Comparison of ENCODE assay signal across 12 cellular contexts in genomic region chr15:40549894-40550293, GRCh38. TPM values are rescaled to one million over a fixed set of nuclear protein-coding genes. Genes with fewer than 3 reads are reported as not detected.
DNase-seq lines count a peak whose midpoint lies in the region; ATAC-seq lines count a peak whose summit lies in the region.
"Had no signal": no experiment of that assay in that cellular context is flagged by ENCODE, and none has a peak within 500 bp of the region (broad histone marks: within the 10 kb centered on the region; RNA-seq: fewer than 3 reads in every experiment).

No MANE protein-coding gene starts in this region.

- H3K36me3 Mint-ChIP-seq in stimulated activated naive CD8-positive, alpha-beta T cell treated with anti-CD3 and anti-CD28 coated beads, Interleukin-15, Interleukin-2, amounts not matched to agents 100 ng/mL and 50 ng/mL, for 24 hours (ENCODE audit: low read depth) = peaks cover 57% of the 10 kb centered on the region
- H3K36me3 Mint-ChIP-seq in activated T-helper 1 cell treated with anti-CD3 and anti-CD28 coated beads, Interleukin-12 subunit alpha, Interleukin-12 subunit beta, Interleukin-2, Interleukin-4 antibody, amounts not matched to agents 30 ng/mL and 10 ng/mL and 1 ng/mL, durations not matched to agents 14 hours and 24 hours and 36 hours (ENCODE audit: low read depth) = peaks cover 15% of the 10 kb centered on the region

- DNase-seq in stimulated activated naive CD8-positive, alpha-beta T cell treated with anti-CD3 and anti-CD28 coated beads, Interleukin-15, Interleukin-2, amounts not matched to agents 100 U/mL and 50 U/mL, for 24 hours = no peak
- DNase-seq in NCI-H2029 treated with DMSO at 0.1 percent for 48 hours (lab: John Stamatoyannopoulos, UW) (peak; percentile 11), left ventricle myocardium superior (peak; percentile 92), KBM-7 (no peak), ureter (ENCODE audit: low spot score) (no peak)
- DNase-seq in activated T-helper 1 cell treated with anti-CD3 and anti-CD28 coated beads, Interleukin-12 subunit alpha, Interleukin-12 subunit beta, Interleukin-2, Interleukin-4 antibody, amounts not matched to agents 30 ng/mL and 10 ng/mL and 1 ng/mL, durations not matched to agents 14 hours and 24 hours and 36 hours (ENCODE audit: low spot score) = no peak
- DNase-seq: activated naive CD4-positive, alpha-beta T cell treated with Interleukin-2 at 50 U/mL for 16 hours; effector CD8-positive, alpha-beta T cell; sigmoid colon; stimulated activated CD4-positive, alpha-beta T cell treated with anti-CD3 and anti-CD28 coated beads, Interleukin-4, amount 100 ng/mL, for 24 hours had no signal

- H3K27ac Mint-ChIP-seq in stimulated activated naive CD8-positive, alpha-beta T cell treated with anti-CD3 and anti-CD28 coated beads, Interleukin-15, Interleukin-2, amounts not matched to agents 100 ng/mL and 50 ng/mL, for 24 hours = no peak overlapping the region
- no peak overlapping the region for H3K27ac Mint-ChIP-seq in activated T-helper 1 cell treated with anti-CD3 and anti-CD28 coated beads, Interleukin-12 subunit alpha, Interleukin-12 subunit beta, Interleukin-2, Interleukin-4 antibody, amounts not matched to agents 30 ng/mL and 10 ng/mL and 1 ng/mL, durations not matched to agents 14 hours and 24 hours and 36 hours

- H3K4me1 Mint-ChIP-seq in stimulated activated naive CD8-positive, alpha-beta T cell treated with anti-CD3 and anti-CD28 coated beads, Interleukin-15, Interleukin-2, amounts not matched to agents 100 ng/mL and 50 ng/mL, for 24 hours (ENCODE audit: low read depth) = peaks cover 18% of the 10 kb centered on the region
- no peaks in the 10 kb centered on the region for H3K4me1 Mint-ChIP-seq in activated T-helper 1 cell treated with anti-CD3 and anti-CD28 coated beads, Interleukin-12 subunit alpha, Interleukin-12 subunit beta, Interleukin-2, Interleukin-4 antibody, amounts not matched to agents 30 ng/mL and 10 ng/mL and 1 ng/mL, durations not matched to agents 14 hours and 24 hours and 36 hours (ENCODE audit: low read depth)

- no peaks in the 10 kb centered on the region for H3K27me3 Mint-ChIP-seq in stimulated activated naive CD8-positive, alpha-beta T cell treated with anti-CD3 and anti-CD28 coated beads, Interleukin-15, Interleukin-2, amounts not matched to agents 100 ng/mL and 50 ng/mL, for 24 hours
- H3K27me3 Mint-ChIP-seq in activated T-helper 1 cell treated with anti-CD3 and anti-CD28 coated beads, Interleukin-12 subunit alpha, Interleukin-12 subunit beta, Interleukin-2, Interleukin-4 antibody, amounts not matched to agents 30 ng/mL and 10 ng/mL and 1 ng/mL, durations not matched to agents 14 hours and 24 hours and 36 hours (ENCODE audit: insufficient read depth) = no peaks in the 10 kb centered on the region

- in situ Hi-C loops in KBM-7 (cut with MboI; ENCODE audit: low pct_unique_long_range_greater_than_20kb, low sequenced_read_pairs) = no loop called here

- intact Hi-C loops in left ventricle myocardium superior (cut with micrococcal nuclease) = no loop called here
- intact Hi-C loops in activated T-helper 1 cell treated with anti-CD3 and anti-CD28 coated beads, Interleukin-12 subunit alpha, Interleukin-12 subunit beta, Interleukin-2, Interleukin-4 antibody, amounts not matched to agents 30 ng/mL and 10 ng/mL and 1 ng/mL, durations not matched to agents 14 hours and 24 hours and 36 hours (cut with micrococcal nuclease) = no loop called here

- peak overlapping the region; percentile 2 for H3K4me3 Mint-ChIP-seq in stimulated activated naive CD8-positive, alpha-beta T cell treated with anti-CD3 and anti-CD28 coated beads, Interleukin-15, Interleukin-2, amounts not matched to agents 100 ng/mL and 50 ng/mL, for 24 hours
- H3K4me3 Mint-ChIP-seq in activated T-helper 1 cell treated with anti-CD3 and anti-CD28 coated beads, Interleukin-12 subunit alpha, Interleukin-12 subunit beta, Interleukin-2, Interleukin-4 antibody, amounts not matched to agents 30 ng/mL and 10 ng/mL and 1 ng/mL, durations not matched to agents 14 hours and 24 hours and 36 hours = no peak overlapping the region

- no peaks in the 10 kb centered on the region for H3K9me3 Mint-ChIP-seq in stimulated activated naive CD8-positive, alpha-beta T cell treated with anti-CD3 and anti-CD28 coated beads, Interleukin-15, Interleukin-2, amounts not matched to agents 100 ng/mL and 50 ng/mL, for 24 hours
- H3K9me3 Mint-ChIP-seq in activated T-helper 1 cell treated with anti-CD3 and anti-CD28 coated beads, Interleukin-12 subunit alpha, Interleukin-12 subunit beta, Interleukin-2, Interleukin-4 antibody, amounts not matched to agents 30 ng/mL and 10 ng/mL and 1 ng/mL, durations not matched to agents 14 hours and 24 hours and 36 hours = no peaks in the 10 kb centered on the region

- ATAC-seq in stimulated activated naive CD8-positive, alpha-beta T cell treated with anti-CD3 and anti-CD28 coated beads, Interleukin-15, Interleukin-2, amounts not matched to agents 100 U/mL and 50 U/mL, for 24 hours = no peak
- ATAC-seq in left ventricle myocardium superior (peak; percentile 95), HG02571 (IDR thresholded peaks at IDR 0.05; ENCODE audit: unreplicated experiment) (no peak)

RNA-seq across cellular contexts. Expression of gene CCDC32, which starts 14.9 kb away (rescaled TPM):
- total RNA-seq in left ventricle myocardium superior (17.5 TPM), ureter (28.9 TPM)
- 28.4 and 36.9 TPM in 2 replicates for total RNA-seq in activated T-helper 1 cell treated with anti-CD3 and anti-CD28 coated beads, Interleukin-12 subunit alpha, Interleukin-12 subunit beta, Interleukin-2, Interleukin-4 antibody, amounts not matched to agents 30 ng/mL and 10 ng/mL and 1 ng/mL, durations not matched to agents 14 hours and 24 hours and 36 hours

RNA-seq across cellular contexts. Expression of gene RPUSD2, which starts 19.2 kb away (rescaled TPM):
- total RNA-seq in left ventricle myocardium superior (11.4 TPM), ureter (8.4 TPM)
- total RNA-seq in activated T-helper 1 cell treated with anti-CD3 and anti-CD28 coated beads, Interleukin-12 subunit alpha, Interleukin-12 subunit beta, Interleukin-2, Interleukin-4 antibody, amounts not matched to agents 30 ng/mL and 10 ng/mL and 1 ng/mL, durations not matched to agents 14 hours and 24 hours and 36 hours = 19.5 and 22.6 TPM in 2 replicates

RNA-seq across cellular contexts. Expression of gene KNL1, which starts 44.2 kb away (rescaled TPM):
- total RNA-seq in left ventricle myocardium superior (0.89 TPM), ureter (1.2 TPM)
- 21.6 and 22.4 TPM in 2 replicates for total RNA-seq in activated T-helper 1 cell treated with anti-CD3 and anti-CD28 coated beads, Interleukin-12 subunit alpha, Interleukin-12 subunit beta, Interleukin-2, Interleukin-4 antibody, amounts not matched to agents 30 ng/mL and 10 ng/mL and 1 ng/mL, durations not matched to agents 14 hours and 24 hours and 36 hours

Comparison
In these comparisons a context has a peak if more than half of its experiments do, and no peak if none do; other contexts are left out.
1. DNase-seq: peak in NCI-H2029 treated with DMSO at 0.1 percent for 48 hours (single experiment) and left ventricle myocardium superior (single experiment); none in stimulated activated naive CD8-positive, alpha-beta T cell treated with anti-CD3 and anti-CD28 coated beads, Interleukin-15, Interleukin-2, amounts not matched to agents 100 U/mL and 50 U/mL, for 24 hours (single experiment), activated T-helper 1 cell treated with anti-CD3 and anti-CD28 coated beads, Interleukin-12 subunit alpha, Interleukin-12 subunit beta, Interleukin-2, Interleukin-4 antibody, amounts not matched to agents 30 ng/mL and 10 ng/mL and 1 ng/mL, durations not matched to agents 14 hours and 24 hours and 36 hours (single experiment), KBM-7 (single experiment) and ureter (single experiment).
2. RNA of gene KNL1, which starts 44.2 kb away (total RNA-seq): 21.6 to 22.4 TPM in activated T-helper 1 cell treated with anti-CD3 and anti-CD28 coated beads, Interleukin-12 subunit alpha, Interleukin-12 subunit beta, Interleukin-2, Interleukin-4 antibody, amounts not matched to agents 30 ng/mL and 10 ng/mL and 1 ng/mL, durations not matched to agents 14 hours and 24 hours and 36 hours; 1.2 TPM in ureter (single experiment) and 0.89 TPM in left ventricle myocardium superior (single experiment); every median in the first group is over 10 times any median in the second.